Comparison of ENCODE assay signal across 8 cellular contexts in the genomic region with DNA sequence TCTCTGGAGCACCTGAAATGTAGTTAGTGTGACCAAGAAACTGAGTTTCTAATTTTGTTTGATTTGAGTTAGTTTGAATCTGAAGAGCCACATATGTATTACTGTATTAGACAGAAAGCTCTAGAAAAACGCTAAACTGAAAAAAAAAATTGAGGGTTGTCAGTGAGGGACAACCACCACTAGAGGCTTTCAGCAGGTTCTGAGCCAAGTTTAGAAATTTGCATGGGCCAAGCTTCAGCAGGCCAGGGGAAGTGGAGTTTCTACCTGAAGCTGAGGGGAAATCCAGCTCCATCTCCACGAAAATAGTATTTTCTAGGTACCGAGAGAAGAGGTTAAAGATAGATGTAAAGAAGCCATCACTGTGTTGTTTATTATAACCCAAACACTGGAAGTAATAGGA.
DNase-seq lines count a peak whose midpoint lies in the region; ATAC-seq and TF ChIP-seq lines count a peak whose summit lies in the region.

No MANE protein-coding gene starts in this region.

- no peaks in the 10 kb centered on the region for H3K4me1 ChIP-seq in mucosa of descending colon (ENCODE audit: low read depth)

- intact Hi-C loops in mucosa of descending colon (cut with DNase I, micrococcal nuclease): no loop called here

- no peaks in the 10 kb centered on the region for H3K36me3 ChIP-seq in mucosa of descending colon (ENCODE audit: low read depth)

- H3K27ac ChIP-seq in C4-2B: no peak overlapping the region

- H3K4me3 ChIP-seq in WI38 (ENCODE audit: low read depth, low read length) (no peak overlapping the region), mucosa of descending colon (no peak overlapping the region)

- no peak for DNase-seq in mucosa of descending colon
- no peak for DNase-seq in occipital lobe (lab: John Stamatoyannopoulos, UW)
- no peak for DNase-seq in activated CD8-positive, alpha-beta memory T cell treated with anti-CD3 and anti-CD28 coated beads for 24 hours
- DNase-seq in NCI-H128 (lab: John Stamatoyannopoulos, UW; ENCODE audit: unreplicated experiment): no peak

- peak; percentile 78 for ATAC-seq in GM18909 (IDR thresholded peaks at IDR 0.05; ENCODE audit: poor library complexity, unreplicated experiment)
- ATAC-seq in HG03139 (IDR thresholded peaks at IDR 0.05; ENCODE audit: unreplicated experiment): peak; percentile 47
- ATAC-seq in mucosa of descending colon: peak; percentile 22

- TF ChIP-seq CTCF in C4-2B (conservative IDR thresholded peaks at IDR 0.05): peak; percentile 67
- 0 out of 2 replicates have a peak, but pooled peaks have one; percentile 8 for TF ChIP-seq CTCF in WI38 (IDR thresholded peaks at IDR 0.05; ENCODE audit: low read depth, low read length)
- no peak for TF ChIP-seq CTCF in mucosa of descending colon (IDR thresholded peaks at IDR 0.05)

- no peaks in the 10 kb centered on the region for H3K9me3 ChIP-seq in mucosa of descending colon

Comparison
In these comparisons a context has a peak if more than half of its experiments do, and no peak if none do; other contexts are left out.
1. ATAC-seq: peak in every context shown above with its lines; median percentile 78 in GM18909; 47 in HG03139; 22 in mucosa of descending colon.